In genomic region chr1:84573967-84574842, GRCh38 we compare ENCODE assay signal across 8 cellular contexts. TPM values are rescaled to one million over a fixed set of nuclear protein-coding genes. Genes with fewer than 3 reads are reported as not detected.
DNase-seq lines count a peak whose midpoint lies in the region; ATAC-seq and TF ChIP-seq lines count a peak whose summit lies in the region.

TSS of gene CTBS (minus strand) at chr1:84574440. CDS start at chr1:84574415, 25 bp downstream.

- H3K9me3 Mint-ChIP-seq in CD8-positive, alpha-beta memory T cell: no peaks in the 10 kb centered on the region

- H3K9me3 ChIP-seq in CD8-positive, alpha-beta memory T cell (ENCODE audit: low read length): no peaks in the 10 kb centered on the region
- no peaks in the 10 kb centered on the region for H3K9me3 ChIP-seq in effector memory CD4-positive, alpha-beta T cell (ENCODE audit: control insufficient read depth, low read length)

- peak within 1 kb of the TSS; percentile 91 for H3K4me3 ChIP-seq in CD8-positive, alpha-beta memory T cell (ENCODE audit: low read length)
- H3K4me3 ChIP-seq in HL-60 (replicated peaks; ENCODE audit: insufficient read depth, low read length): peak within 1 kb of the TSS; percentile 54
- H3K4me3 ChIP-seq in effector memory CD4-positive, alpha-beta T cell (ENCODE audit: insufficient read depth, low read depth, low read length, poor library complexity, severe bottlenecking): peak within 1 kb of the TSS; percentile 85

- peak within 1 kb of the TSS; percentile 97 for H3K27ac ChIP-seq in CD8-positive, alpha-beta memory T cell (ENCODE audit: low read depth, low read length)
- peak within 1 kb of the TSS; percentile 94 for H3K27ac ChIP-seq in HL-60 (replicated peaks)
- H3K27ac ChIP-seq in effector memory CD4-positive, alpha-beta T cell (ENCODE audit: insufficient read depth, low read length, poor library complexity, severe bottlenecking): peak within 1 kb of the TSS; percentile 94

- H3K4me1 Mint-ChIP-seq in CD8-positive, alpha-beta memory T cell: peaks cover 39 to 48% (median 45%) of the 10 kb centered on the region in 3 donors

- peaks cover 26% of the 10 kb centered on the region for H3K4me1 ChIP-seq in CD8-positive, alpha-beta memory T cell (ENCODE audit: insufficient read depth, low read length)
- peaks cover 9% of the 10 kb centered on the region for H3K4me1 ChIP-seq in effector memory CD4-positive, alpha-beta T cell (ENCODE audit: control insufficient read depth, insufficient read depth, low read length, poor library complexity, severe bottlenecking)

- CTCF ChIA-PET in CD8-positive, alpha-beta memory T cell (lab: Charles Lee): interaction anchor here (0.8 to 2.1 kb wide), 8 partner anchors 10 to 433 kb away, joined by 3 to 8 read pairs (median 5); partner anchors contain the start of genes GNG5 and SPATA1

- H3K4me3 Mint-ChIP-seq in CD8-positive, alpha-beta memory T cell: peak within 1 kb of the TSS; percentile 93 to 99 (median 97)

- no peaks in the 10 kb centered on the region for H3K27me3 ChIP-seq in CD8-positive, alpha-beta memory T cell (ENCODE audit: insufficient read depth, low read length, poor library complexity, severe bottlenecking)
- no peaks in the 10 kb centered on the region for H3K27me3 ChIP-seq in HL-60 (ENCODE audit: insufficient read depth, poor library complexity, severe bottlenecking)
- no peaks in the 10 kb centered on the region for H3K27me3 ChIP-seq in effector memory CD4-positive, alpha-beta T cell (replicated peaks; ENCODE audit: control insufficient read depth, insufficient read depth, low read length, poor library complexity, severe bottlenecking)

- H3K36me3 ChIP-seq in CD8-positive, alpha-beta memory T cell (ENCODE audit: insufficient read depth, low read length): no peaks in the 10 kb centered on the region
- H3K36me3 ChIP-seq in effector memory CD4-positive, alpha-beta T cell (ENCODE audit: control insufficient read depth, insufficient read depth, low read length): peaks cover 2% of the 10 kb centered on the region

- peak; percentile 78 to 90 (median 84) for DNase-seq in CD8-positive, alpha-beta memory T cell
- peak; percentile 78 to 93 for DNase-seq in HL-60 (ENCODE audit: low read depth in 1 of 2, low spot score in 1 of 2)
- DNase-seq in NK-92 treated with Interleukin-12 subunit alpha and Interleukin-12 subunit beta, amount 100 ng/mL, for 24 hours (lab: John Stamatoyannopoulos, UW): peak; percentile 90
- DNase-seq in activated CD8-positive, alpha-beta memory T cell treated with anti-CD3 and anti-CD28 coated beads for 4 hours (ENCODE audit: low read depth in 2 of 2): peak; percentile 70 to 72
- peak; percentile 74 to 81 (median 81) for DNase-seq in effector memory CD4-positive, alpha-beta T cell
- peak; percentile 89 for DNase-seq in medulla oblongata (ENCODE audit: extremely low spot score)
- peak; percentile 76 for DNase-seq in stimulated activated CD8-positive, alpha-beta memory T cell treated with anti-CD3 and anti-CD28 coated beads, Interleukin-12 subunit alpha, Interleukin-12 subunit beta, amount 100 ng/mL, for 1 hour (ENCODE audit: low read depth)

- no peak for TF ChIP-seq CTCF in HL-60 (IDR thresholded peaks at IDR 0.05; ENCODE audit: insufficient read depth, low read length)

- peaks cover 0 to 28% (median 6%) of the 10 kb centered on the region in 3 donors for H3K36me3 Mint-ChIP-seq in CD8-positive, alpha-beta memory T cell

- H3K27ac Mint-ChIP-seq in CD8-positive, alpha-beta memory T cell: peak within 1 kb of the TSS; percentile 95 to 100 (median 99)

- POLR2A ChIA-PET in CD8-positive, alpha-beta memory T cell (lab: Charles Lee): interaction anchor here (0.6 to 2.8 kb wide), 8 partner anchors 60 to 429 kb away, joined by 3 to 32 read pairs (median 5); partner anchors contain the start of genes GNG5, PRKACB, RPF1 and SPATA1

- no peaks in the 10 kb centered on the region for H3K27me3 Mint-ChIP-seq in CD8-positive, alpha-beta memory T cell

- ATAC-seq in GM19463 (IDR thresholded peaks at IDR 0.05; ENCODE audit: unreplicated experiment): peak; percentile 84

RNA-seq across cellular contexts. Expression of gene CTBS, which starts in this region (rescaled TPM):
- total RNA-seq in CD8-positive, alpha-beta memory T cell: 1 to 10 TPM; 8.8 to 9.1 TPM
- 18.3 TPM for polyA plus RNA-seq in CD8-positive, alpha-beta memory T cell

Comparison
In these comparisons a context has a peak if more than half of its experiments do, and no peak if none do; other contexts are left out.
1. Peak in every context shown above with its lines: DNase-seq, ATAC-seq, H3K4me3 ChIP-seq and H3K27ac ChIP-seq.